In genomic region chr9:90460220-90460619, GRCh38 we compare ENCODE assay signal across 16 cellular contexts.
"Had no signal": no experiment of that assay in that cellular context is flagged by ENCODE, and none has a peak within 500 bp of the region (broad histone marks: within the 10 kb centered on the region; RNA-seq: fewer than 3 reads in every experiment).

No MANE protein-coding gene starts in this region.

- H3K27me3 ChIP-seq: tibial artery had no signal

- H3K4me3 ChIP-seq: esophagus squamous epithelium, heart left ventricle, tibial artery had no signal

- H3K9me3 Mint-ChIP-seq: activated naive CD8-positive, alpha-beta T cell treated with anti-CD3 and anti-CD28 coated beads, Interleukin-2, amount 50 U/mL, for 24 hours; activated T-cell treated with anti-CD3 and anti-CD28 coated beads, Interleukin-2, amount 50 U/mL, for 4 hours; stimulated activated effector memory CD8-positive, alpha-beta T cell treated with anti-CD3 and anti-CD28 coated beads, Interleukin-12 subunit alpha, Interleukin-12 subunit beta, amount 100 ng/mL, for 72 hours; T-helper 2 cell treated with Interferon-gamma antibody and Interleukin-4, amounts not matched to agents 5 μg/mL and 100 μg/mL, for 36 hours had no signal

- H3K4me1 Mint-ChIP-seq: activated naive CD8-positive, alpha-beta T cell treated with anti-CD3 and anti-CD28 coated beads, Interleukin-2, amount 50 U/mL, for 24 hours; naive B cell; stimulated activated effector memory CD8-positive, alpha-beta T cell treated with anti-CD3 and anti-CD28 coated beads, Interleukin-12 subunit alpha, Interleukin-12 subunit beta, amount 100 ng/mL, for 72 hours had no signal

- H3K27ac Mint-ChIP-seq: activated naive CD8-positive, alpha-beta T cell treated with anti-CD3 and anti-CD28 coated beads, Interleukin-2, amount 50 U/mL, for 24 hours; mesothelial cell of epicardium; naive B cell; stimulated activated effector memory CD8-positive, alpha-beta T cell treated with anti-CD3 and anti-CD28 coated beads, Interleukin-12 subunit alpha, Interleukin-12 subunit beta, amount 100 ng/mL, for 72 hours; T-helper 2 cell treated with Interferon-gamma antibody and Interleukin-4, amounts not matched to agents 5 μg/mL and 100 μg/mL, for 36 hours had no signal

- DNase-seq: activated CD4-positive, alpha-beta T cell treated with anti-CD3 and anti-CD28 coated beads, Interleukin-2, amount 50 U/mL, for 48 hours; activated CD4-positive, CD25-positive, alpha-beta regulatory T cell treated with anti-CD3 and anti-CD28 coated beads, Interleukin-2, amount 50 U/mL, for 72 hours; activated naive CD8-positive, alpha-beta T cell treated with anti-CD3 and anti-CD28 coated beads, Interleukin-2, amount 50 U/mL, for 24 hours; activated T-cell treated with anti-CD3 and anti-CD28 coated beads, Interleukin-2, amount 50 U/mL, for 4 hours; esophagus squamous epithelium; foreskin fibroblast; heart left ventricle; kidney; naive B cell; posterior cingulate gyrus; right cardiac atrium; tibial artery had no signal

- H3K36me3 Mint-ChIP-seq: naive B cell; stimulated activated effector memory CD8-positive, alpha-beta T cell treated with anti-CD3 and anti-CD28 coated beads, Interleukin-12 subunit alpha, Interleukin-12 subunit beta, amount 100 ng/mL, for 72 hours had no signal

- H3K4me3 Mint-ChIP-seq: activated naive CD8-positive, alpha-beta T cell treated with anti-CD3 and anti-CD28 coated beads, Interleukin-2, amount 50 U/mL, for 24 hours; activated T-cell treated with anti-CD3 and anti-CD28 coated beads, Interleukin-2, amount 50 U/mL, for 4 hours; mesothelial cell of epicardium; naive B cell; stimulated activated effector memory CD8-positive, alpha-beta T cell treated with anti-CD3 and anti-CD28 coated beads, Interleukin-12 subunit alpha, Interleukin-12 subunit beta, amount 100 ng/mL, for 72 hours; T-helper 2 cell treated with Interferon-gamma antibody and Interleukin-4, amounts not matched to agents 5 μg/mL and 100 μg/mL, for 36 hours had no signal

- ATAC-seq: activated naive CD8-positive, alpha-beta T cell treated with anti-CD3 and anti-CD28 coated beads, Interleukin-2, amount 50 U/mL, for 24 hours; activated T-cell treated with anti-CD3 and anti-CD28 coated beads, Interleukin-2, amount 50 U/mL, for 4 hours; heart left ventricle; right cardiac atrium; stimulated activated effector memory CD8-positive, alpha-beta T cell treated with anti-CD3 and anti-CD28 coated beads, Interleukin-12 subunit alpha, Interleukin-12 subunit beta, amount 100 ng/mL, for 72 hours had no signal

- H3K9me3 ChIP-seq: esophagus squamous epithelium, heart left ventricle, neutrophil, tibial artery had no signal

- H3K36me3 ChIP-seq: esophagus squamous epithelium, heart left ventricle, neutrophil, tibial artery had no signal

- H3K27ac ChIP-seq: esophagus squamous epithelium, heart left ventricle, neutrophil, tibial artery had no signal

- H3K4me1 ChIP-seq: esophagus squamous epithelium, heart left ventricle, tibial artery had no signal
